8 cellular contexts compared by ENCODE assay signal in the genomic region with DNA sequence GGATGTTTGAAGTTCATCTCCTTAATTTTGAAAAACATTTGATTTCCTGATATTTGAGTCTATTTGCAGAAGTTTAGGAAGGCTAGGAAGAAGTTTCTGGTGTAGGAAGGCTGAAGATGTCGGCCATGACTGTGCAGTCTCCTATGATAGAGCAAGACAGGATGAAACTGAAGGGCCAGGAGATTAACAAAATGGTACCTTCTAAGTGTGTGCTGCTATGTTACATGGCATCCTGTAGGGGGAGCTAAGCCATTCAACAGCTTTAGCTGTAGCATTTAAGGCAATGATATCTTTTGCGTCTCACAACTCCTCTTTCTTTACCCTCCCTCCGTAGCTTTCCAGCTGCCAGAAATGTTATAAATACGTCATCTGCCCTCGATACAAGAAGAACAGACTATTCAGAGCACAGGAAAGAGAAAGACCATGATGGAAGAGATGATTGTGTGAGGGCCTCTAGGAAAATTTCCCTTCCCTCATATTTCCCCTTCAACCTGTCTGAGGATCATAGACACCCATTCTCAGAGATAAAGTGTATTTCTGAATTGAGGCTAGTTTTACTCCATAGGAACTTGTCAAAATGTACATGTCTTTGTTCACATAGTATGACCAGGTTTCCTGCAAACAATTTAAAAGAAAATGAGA.
DNase-seq lines count a peak whose midpoint lies in the region; ATAC-seq and TF ChIP-seq lines count a peak whose summit lies in the region.

No MANE protein-coding gene starts in this region.

- H3K9me3 Mint-ChIP-seq in CD8-positive, alpha-beta T cell = no peaks in the 10 kb centered on the region
- H3K9me3 Mint-ChIP-seq in stimulated activated naive CD8-positive, alpha-beta T cell treated with anti-CD3 and anti-CD28 coated beads, Interleukin-15, amount 100 ng/mL, for 72 hours = peaks cover 0 to 7% of the 10 kb centered on the region in 2 donors

- H3K9me3 ChIP-seq in CD8-positive, alpha-beta T cell (ENCODE audit: low read length) = no peaks in the 10 kb centered on the region
- H3K9me3 ChIP-seq in muscle layer of duodenum (ENCODE audit: control insufficient read depth in 1 of 2, low read length in 2 of 2) = no peaks in the 10 kb centered on the region

- intact Hi-C loops in CD8-positive, alpha-beta T cell (cut with DNase I, micrococcal nuclease) = no loop called here

- no peak overlapping the region for H3K27ac ChIP-seq in CD8-positive, alpha-beta T cell (ENCODE audit: low read depth, low read length)
- H3K27ac ChIP-seq in cingulate gyrus (ENCODE audit: low read depth, low read length) (peak overlapping the region; percentile 48), muscle layer of duodenum (ENCODE audit: low read length) (peak overlapping the region; percentile 53)

- DNase-seq in CD8-positive, alpha-beta T cell = no peak
- DNase-seq in H4 (ENCODE audit: low spot score) = peak; percentile 71
- peak; percentile 66 for DNase-seq in NCI-H748 treated with DMSO at 0.1 percent for 48 hours (lab: John Stamatoyannopoulos, UW)
- no peak for DNase-seq in DMS114 treated with DMSO at 0.1 percent for 48 hours (lab: John Stamatoyannopoulos, UW; ENCODE audit: unreplicated experiment)
- no peak for DNase-seq in GF-D8 (lab: John Stamatoyannopoulos, UW)
- DNase-seq in stimulated activated naive CD8-positive, alpha-beta T cell treated with anti-CD3 and anti-CD28 coated beads, Interleukin-15, amount 100 ng/mL, for 72 hours = no peak

- peak; percentile 28 for TF ChIP-seq CTCF in CD8-positive, alpha-beta T cell (IDR thresholded peaks at IDR 0.05)

- POLR2A ChIA-PET in CD8-positive, alpha-beta T cell (lab: Charles Lee) = no interaction called here

- no peaks in the 10 kb centered on the region for H3K4me1 Mint-ChIP-seq in CD8-positive, alpha-beta T cell (ENCODE audit: low read depth)
- no peaks in the 10 kb centered on the region for H3K4me1 Mint-ChIP-seq in stimulated activated naive CD8-positive, alpha-beta T cell treated with anti-CD3 and anti-CD28 coated beads, Interleukin-15, amount 100 ng/mL, for 72 hours

- no peaks in the 10 kb centered on the region for H3K36me3 Mint-ChIP-seq in CD8-positive, alpha-beta T cell

- H3K36me3 ChIP-seq in CD8-positive, alpha-beta T cell (ENCODE audit: insufficient read depth, low read length) = no peaks in the 10 kb centered on the region
- no peaks in the 10 kb centered on the region for H3K36me3 ChIP-seq in muscle layer of duodenum (ENCODE audit: control insufficient read depth in 1 of 2, insufficient read depth in 2 of 2, low read length in 2 of 2)

- ATAC-seq in CD8-positive, alpha-beta T cell = no peak
- ATAC-seq in stimulated activated naive CD8-positive, alpha-beta T cell treated with anti-CD3 and anti-CD28 coated beads, Interleukin-15, amount 100 ng/mL, for 72 hours = no peak

- H3K4me3 Mint-ChIP-seq in CD8-positive, alpha-beta T cell = no peak overlapping the region
- no peak overlapping the region for H3K4me3 Mint-ChIP-seq in stimulated activated naive CD8-positive, alpha-beta T cell treated with anti-CD3 and anti-CD28 coated beads, Interleukin-15, amount 100 ng/mL, for 72 hours

- H3K4me3 ChIP-seq in CD8-positive, alpha-beta T cell (ENCODE audit: low read depth, low read length) = no peak overlapping the region
- H3K4me3 ChIP-seq in muscle layer of duodenum (ENCODE audit: low read depth in 1 of 2, low read length in 2 of 2) = no peak overlapping the region

- H3K27ac Mint-ChIP-seq in CD8-positive, alpha-beta T cell = no peak overlapping the region
- H3K27ac Mint-ChIP-seq in stimulated activated naive CD8-positive, alpha-beta T cell treated with anti-CD3 and anti-CD28 coated beads, Interleukin-15, amount 100 ng/mL, for 72 hours = no peak overlapping the region

- no peaks in the 10 kb centered on the region for H3K4me1 ChIP-seq in CD8-positive, alpha-beta T cell (ENCODE audit: insufficient read depth, low read length)
- peaks cover 0 to 3% of the 10 kb centered on the region in 2 donors for H3K4me1 ChIP-seq in muscle layer of duodenum (ENCODE audit: control insufficient read depth in 1 of 2, insufficient read depth in 2 of 2, low read length in 2 of 2)

- H3K27me3 Mint-ChIP-seq in CD8-positive, alpha-beta T cell (ENCODE audit: low read depth) = no peaks in the 10 kb centered on the region
- no peaks in the 10 kb centered on the region for H3K27me3 Mint-ChIP-seq in stimulated activated naive CD8-positive, alpha-beta T cell treated with anti-CD3 and anti-CD28 coated beads, Interleukin-15, amount 100 ng/mL, for 72 hours

- CTCF ChIA-PET in CD8-positive, alpha-beta T cell (lab: Charles Lee) = interaction anchor here (0.6 to 1.0 kb wide), 3 partner anchors 12 to 1239 kb away, joined by 3 read pairs; no protein-coding TSS in a partner anchor

- H3K27me3 ChIP-seq in CD8-positive, alpha-beta T cell (ENCODE audit: insufficient read depth, low read length) = no peaks in the 10 kb centered on the region
- H3K27me3 ChIP-seq in muscle layer of duodenum (ENCODE audit: low read depth, low read length) = no peaks in the 10 kb centered on the region

Comparison
In these comparisons a context has a peak if more than half of its experiments do, and no peak if none do; other contexts are left out.
1. DNase-seq: peak in H4 (single experiment) and NCI-H748 treated with DMSO at 0.1 percent for 48 hours (single experiment); none in CD8-positive, alpha-beta T cell (0 of 7), DMS114 treated with DMSO at 0.1 percent for 48 hours (single experiment), GF-D8 (single experiment) and stimulated activated naive CD8-positive, alpha-beta T cell treated with anti-CD3 and anti-CD28 coated beads, Interleukin-15, amount 100 ng/mL, for 72 hours (0 of 2).